28 cellular contexts compared by ENCODE assay signal in genomic region chr6:76416821-76417605, GRCh38.
DNase-seq lines count a peak whose midpoint lies in the region; ATAC-seq and TF ChIP-seq lines count a peak whose summit lies in the region.
"Had no signal": no experiment of that assay in that cellular context is flagged by ENCODE, and none has a peak within 500 bp of the region (broad histone marks: within the 10 kb centered on the region; RNA-seq: fewer than 3 reads in every experiment).

No MANE protein-coding gene starts in this region.

- H3K9me3 Mint-ChIP-seq in progenitor cell of endocrine pancreas (ENCODE audit: low read depth): no peaks in the 10 kb centered on the region

- no peaks in the 10 kb centered on the region for H3K36me3 ChIP-seq in tibial nerve
- H3K36me3 ChIP-seq: BLaER1, brain microvascular endothelial cell, gastrocnemius medialis, tibial artery had no signal

- no peak for ATAC-seq in HG02973 (IDR thresholded peaks at IDR 0.05; ENCODE audit: unreplicated experiment)
- ATAC-seq: activated CD4-positive, alpha-beta T cell treated with anti-CD3 and anti-CD28 coated beads for 36 hours; activated T-helper 17 cell treated with anti-CD3 and anti-CD28 coated beads, Interleukin-2, amount 50 U/mL, for 72 hours; gastrocnemius medialis; HCT116; natural killer cell treated with Interleukin-12 subunit alpha and Interleukin-12 subunit beta and Interleukin-15 and Interleukin-18, amount 100 ng/mL, for 72 hours had no signal

- no peak overlapping the region for H3K4me3 Mint-ChIP-seq in progenitor cell of endocrine pancreas (ENCODE audit: low read depth)
- H3K4me3 Mint-ChIP-seq: activated CD4-positive, alpha-beta T cell treated with anti-CD3 and anti-CD28 coated beads for 36 hours; activated naive CD4-positive, alpha-beta T cell treated with anti-CD3 and anti-CD28 coated beads, Interleukin-2, amount 10 ng/mL, durations not matched to agents 7 days and 5 days; activated T-helper 17 cell treated with anti-CD3 and anti-CD28 coated beads, Interleukin-2, amount 50 U/mL, for 72 hours; IgD-negative memory B cell; natural killer cell treated with Interleukin-12 subunit alpha and Interleukin-12 subunit beta and Interleukin-15 and Interleukin-18, amount 100 ng/mL, for 72 hours had no signal

- no peaks in the 10 kb centered on the region for H3K27me3 Mint-ChIP-seq in progenitor cell of endocrine pancreas
- H3K27me3 Mint-ChIP-seq: activated CD4-positive, alpha-beta T cell treated with anti-CD3 and anti-CD28 coated beads for 36 hours; activated naive CD4-positive, alpha-beta T cell treated with anti-CD3 and anti-CD28 coated beads, Interleukin-2, amount 10 ng/mL, durations not matched to agents 7 days and 5 days; activated T-helper 17 cell treated with anti-CD3 and anti-CD28 coated beads, Interleukin-2, amount 50 U/mL, for 72 hours; IgD-negative memory B cell; natural killer cell treated with Interleukin-12 subunit alpha and Interleukin-12 subunit beta and Interleukin-15 and Interleukin-18, amount 100 ng/mL, for 72 hours had no signal

- no peak for TF ChIP-seq EP300 in tibial nerve (IDR thresholded peaks at IDR 0.05)

- TF ChIP-seq POLR2A in tibial nerve (IDR thresholded peaks at IDR 0.05): no peak

- H3K4me1 Mint-ChIP-seq in progenitor cell of endocrine pancreas (ENCODE audit: low read depth): peaks cover 33% of the 10 kb centered on the region
- H3K4me1 Mint-ChIP-seq: activated CD4-positive, alpha-beta T cell treated with anti-CD3 and anti-CD28 coated beads for 36 hours; activated naive CD4-positive, alpha-beta T cell treated with anti-CD3 and anti-CD28 coated beads, Interleukin-2, amount 10 ng/mL, durations not matched to agents 7 days and 5 days; activated T-helper 17 cell treated with anti-CD3 and anti-CD28 coated beads, Interleukin-2, amount 50 U/mL, for 72 hours; IgD-negative memory B cell had no signal

- DNase-seq in H4 (ENCODE audit: low spot score) (peak; percentile 26), NCI-H146 treated with DMSO at 0.1 percent for 48 hours (lab: John Stamatoyannopoulos, UW; ENCODE audit: unreplicated experiment) (peak; percentile 98), OCI-M1 (lab: John Stamatoyannopoulos, UW) (peak; percentile 55), progenitor cell of endocrine pancreas (ENCODE audit: low spot score, unreplicated experiment) (no peak), kidney tubule cell (ENCODE audit: low spot score) (no peak), tibial nerve (ENCODE audit: low spot score in 2 of 2) (no peak)
- DNase-seq: activated CD4-positive, alpha-beta T cell treated with anti-CD3 and anti-CD28 coated beads for 36 hours; activated naive CD4-positive, alpha-beta T cell treated with anti-CD3 and anti-CD28 coated beads, Interleukin-2, amount 10 ng/mL, durations not matched to agents 7 days and 5 days; amniotic stem cell; brain microvascular endothelial cell; DMS53; gastrocnemius medialis; NCI-H1694 treated with DMSO at 0.1 percent for 48 hours; NCI-H446 treated with DMSO at 0.1 percent for 48 hours; NK-92 treated with Interleukin-12 subunit alpha and Interleukin-12 subunit beta, amount 100 ng/mL, for 24 hours; occipital lobe; PC-9; stimulated activated CD4-positive, alpha-beta T cell treated with anti-CD3 and anti-CD28 coated beads, Interleukin-4, amount 100 ng/mL, for 24 hours; T-helper 2 cell; tibial artery had no signal

- H3K27me3 ChIP-seq in tibial nerve: no peaks in the 10 kb centered on the region
- H3K27me3 ChIP-seq: BLaER1, brain microvascular endothelial cell, gastrocnemius medialis, hepatocyte, tibial artery had no signal

- H3K9me3 ChIP-seq in tibial nerve: no peaks in the 10 kb centered on the region
- H3K9me3 ChIP-seq: BLaER1, gastrocnemius medialis, tibial artery had no signal

- H3K27ac Mint-ChIP-seq in progenitor cell of endocrine pancreas: peak overlapping the region; percentile 89
- H3K27ac Mint-ChIP-seq: activated CD4-positive, alpha-beta T cell treated with anti-CD3 and anti-CD28 coated beads for 36 hours; activated naive CD4-positive, alpha-beta T cell treated with anti-CD3 and anti-CD28 coated beads, Interleukin-2, amount 10 ng/mL, durations not matched to agents 7 days and 5 days; activated T-helper 17 cell treated with anti-CD3 and anti-CD28 coated beads, Interleukin-2, amount 50 U/mL, for 72 hours; IgD-negative memory B cell; natural killer cell treated with Interleukin-12 subunit alpha and Interleukin-12 subunit beta and Interleukin-15 and Interleukin-18, amount 100 ng/mL, for 72 hours had no signal

- H3K27ac ChIP-seq in tibial nerve: no peak overlapping the region
- H3K27ac ChIP-seq: BLaER1, brain microvascular endothelial cell, gastrocnemius medialis, hepatocyte, PC-9, tibial artery had no signal

- H3K4me1 ChIP-seq in tibial nerve: no peaks in the 10 kb centered on the region
- H3K4me1 ChIP-seq: BLaER1, gastrocnemius medialis had no signal

- H3K36me3 Mint-ChIP-seq in progenitor cell of endocrine pancreas (ENCODE audit: insufficient read depth): no peaks in the 10 kb centered on the region
- H3K36me3 Mint-ChIP-seq: activated naive CD4-positive, alpha-beta T cell treated with anti-CD3 and anti-CD28 coated beads, Interleukin-2, amount 10 ng/mL, durations not matched to agents 7 days and 5 days; IgD-negative memory B cell; natural killer cell treated with Interleukin-12 subunit alpha and Interleukin-12 subunit beta and Interleukin-15 and Interleukin-18, amount 100 ng/mL, for 72 hours had no signal

- 46 to 50% methylated on average over 5 of the region's 5 CpGs for WGBS in tibial nerve, 2 donors

- no peak for TF ChIP-seq CTCF in progenitor cell of endocrine pancreas (IDR thresholded peaks at IDR 0.05; ENCODE audit: unreplicated experiment)
- no peak for TF ChIP-seq CTCF in tibial nerve (IDR thresholded peaks at IDR 0.05)

- H3K4me3 ChIP-seq in tibial nerve: no peak overlapping the region
- H3K4me3 ChIP-seq: BLaER1, gastrocnemius medialis, hepatocyte, lung, PC-9, tibial artery had no signal

Comparison
In these comparisons a context has a peak if more than half of its experiments do, and no peak if none do; other contexts are left out.
1. DNase-seq: peak in H4 (single experiment), NCI-H146 treated with DMSO at 0.1 percent for 48 hours (single experiment) and OCI-M1 (single experiment); none in progenitor cell of endocrine pancreas (single experiment), kidney tubule cell (single experiment) and tibial nerve (0 of 2).